1 cellular context compared by ENCODE assay signal in the genomic region with DNA sequence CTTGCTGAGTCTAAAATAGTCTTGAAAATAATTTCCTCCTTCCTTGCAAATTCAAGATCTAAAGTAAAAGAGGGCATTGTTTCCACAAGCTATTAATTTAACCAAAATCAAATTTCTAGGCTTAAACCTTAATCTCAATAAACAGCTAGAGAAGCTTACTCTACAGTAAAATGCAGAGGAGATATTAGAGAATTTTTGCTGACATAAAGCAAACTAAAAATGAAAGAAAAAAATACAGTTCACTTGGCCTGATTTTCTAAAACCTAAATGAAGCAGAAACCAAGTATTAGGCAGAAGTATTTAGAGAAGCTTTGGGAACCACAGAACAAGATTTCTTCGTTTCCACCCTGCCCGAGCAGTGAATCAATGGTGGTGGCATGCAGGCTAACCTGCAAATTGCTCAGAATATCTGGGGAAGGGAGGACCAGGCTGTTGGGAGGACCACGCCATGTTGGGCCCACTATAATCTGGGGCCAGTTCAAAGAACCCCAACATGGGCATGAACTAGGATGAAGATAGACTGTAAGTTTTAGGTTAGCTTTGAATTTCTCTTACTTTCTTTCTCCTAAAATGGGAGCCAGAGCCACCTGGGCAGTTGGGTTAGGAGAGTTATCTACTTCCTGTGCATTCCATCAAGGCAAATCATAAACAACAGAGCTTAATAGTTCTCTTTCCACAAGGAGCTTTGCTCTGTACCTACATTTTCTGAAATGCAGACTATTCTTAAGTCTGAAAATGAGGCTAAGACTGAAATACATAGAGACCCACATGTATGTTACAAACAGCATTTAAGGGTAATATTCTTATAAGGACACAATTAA.
TF ChIP-seq lines count a peak whose summit lies in the region.

No MANE protein-coding gene starts in this region.

TF ChIP-seq in HepG2, 621 proteins besides CTCF, POLR2A, EP300 and RAD21:
- TF ChIP-seq NKX3-1 (CRISPR knock-in tag; IDR thresholded peaks at IDR 0.05) (no peak), RBFOX2 (IDR thresholded peaks at IDR 0.05; ENCODE audit: low read depth, low read length) (peak; percentile 44), ATM (IDR thresholded peaks at IDR 0.05; ENCODE audit: borderline replicate concordance) (no peak), ZNF557 (CRISPR knock-in tag; IDR thresholded peaks at IDR 0.05) (no peak), MAFK (conservative IDR thresholded peaks at IDR 0.05 in 1 of 2, IDR thresholded peaks at IDR 0.05 in 1 of 2; ENCODE audit: low read length in 2 of 2) (peak; percentile 2 to 53; a peak in 1 of 4 replicates), SATB2 (CRISPR knock-in tag; IDR thresholded peaks at IDR 0.05) (no peak), CREB1 (IDR thresholded peaks at IDR 0.05) (no peak), CREB1 (CRISPR knock-in tag; IDR thresholded peaks at IDR 0.05) (no peak), ZNF263 (CRISPR knock-in tag; IDR thresholded peaks at IDR 0.05) (0 out of 2 replicates have a peak, but pooled peaks have one; percentile 32)
- TF ChIP-seq, protein P1, sequence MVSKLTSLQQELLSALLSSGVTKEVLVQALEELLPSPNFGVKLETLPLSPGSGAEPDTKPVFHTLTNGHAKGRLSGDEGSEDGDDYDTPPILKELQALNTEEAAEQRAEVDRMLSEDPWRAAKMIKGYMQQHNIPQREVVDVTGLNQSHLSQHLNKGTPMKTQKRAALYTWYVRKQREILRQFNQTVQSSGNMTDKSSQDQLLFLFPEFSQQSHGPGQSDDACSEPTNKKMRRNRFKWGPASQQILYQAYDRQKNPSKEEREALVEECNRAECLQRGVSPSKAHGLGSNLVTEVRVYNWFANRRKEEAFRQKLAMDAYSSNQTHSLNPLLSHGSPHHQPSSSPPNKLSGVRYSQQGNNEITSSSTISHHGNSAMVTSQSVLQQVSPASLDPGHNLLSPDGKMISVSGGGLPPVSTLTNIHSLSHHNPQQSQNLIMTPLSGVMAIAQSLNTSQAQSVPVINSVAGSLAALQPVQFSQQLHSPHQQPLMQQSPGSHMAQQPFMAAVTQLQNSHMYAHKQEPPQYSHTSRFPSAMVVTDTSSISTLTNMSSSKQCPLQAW (CRISPR knock-in tag; IDR thresholded peaks at IDR 0.05), result no peak
- TF ChIP-seq, protein P2, sequence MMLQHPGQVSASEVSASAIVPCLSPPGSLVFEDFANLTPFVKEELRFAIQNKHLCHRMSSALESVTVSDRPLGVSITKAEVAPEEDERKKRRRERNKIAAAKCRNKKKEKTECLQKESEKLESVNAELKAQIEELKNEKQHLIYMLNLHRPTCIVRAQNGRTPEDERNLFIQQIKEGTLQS (CRISPR knock-in tag; IDR thresholded peaks at IDR 0.05), result no peak
- TF ChIP-seq, protein P3, sequence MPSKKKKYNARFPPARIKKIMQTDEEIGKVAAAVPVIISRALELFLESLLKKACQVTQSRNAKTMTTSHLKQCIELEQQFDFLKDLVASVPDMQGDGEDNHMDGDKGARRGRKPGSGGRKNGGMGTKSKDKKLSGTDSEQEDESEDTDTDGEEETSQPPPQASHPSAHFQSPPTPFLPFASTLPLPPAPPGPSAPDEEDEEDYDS (CRISPR knock-in tag; IDR thresholded peaks at IDR 0.05), result no peak
- TF ChIP-seq, protein P4, sequence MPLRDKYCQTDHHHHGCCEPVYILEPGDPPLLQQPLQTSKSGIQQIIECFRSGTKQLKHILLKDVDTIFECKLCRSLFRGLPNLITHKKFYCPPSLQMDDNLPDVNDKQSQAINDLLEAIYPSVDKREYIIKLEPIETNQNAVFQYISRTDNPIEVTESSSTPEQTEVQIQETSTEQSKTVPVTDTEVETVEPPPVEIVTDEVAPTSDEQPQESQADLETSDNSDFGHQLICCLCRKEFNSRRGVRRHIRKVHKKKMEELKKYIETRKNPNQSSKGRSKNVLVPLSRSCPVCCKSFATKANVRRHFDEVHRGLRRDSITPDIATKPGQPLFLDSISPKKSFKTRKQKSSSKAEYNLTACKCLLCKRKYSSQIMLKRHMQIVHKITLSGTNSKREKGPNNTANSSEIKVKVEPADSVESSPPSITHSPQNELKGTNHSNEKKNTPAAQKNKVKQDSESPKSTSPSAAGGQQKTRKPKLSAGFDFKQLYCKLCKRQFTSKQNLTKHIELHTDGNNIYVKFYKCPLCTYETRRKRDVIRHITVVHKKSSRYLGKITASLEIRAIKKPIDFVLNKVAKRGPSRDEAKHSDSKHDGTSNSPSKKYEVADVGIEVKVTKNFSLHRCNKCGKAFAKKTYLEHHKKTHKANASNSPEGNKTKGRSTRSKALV (CRISPR knock-in tag; IDR thresholded peaks at IDR 0.05), result no peak
